ENCODE assay signal across 11 cellular contexts in the genomic region with DNA sequence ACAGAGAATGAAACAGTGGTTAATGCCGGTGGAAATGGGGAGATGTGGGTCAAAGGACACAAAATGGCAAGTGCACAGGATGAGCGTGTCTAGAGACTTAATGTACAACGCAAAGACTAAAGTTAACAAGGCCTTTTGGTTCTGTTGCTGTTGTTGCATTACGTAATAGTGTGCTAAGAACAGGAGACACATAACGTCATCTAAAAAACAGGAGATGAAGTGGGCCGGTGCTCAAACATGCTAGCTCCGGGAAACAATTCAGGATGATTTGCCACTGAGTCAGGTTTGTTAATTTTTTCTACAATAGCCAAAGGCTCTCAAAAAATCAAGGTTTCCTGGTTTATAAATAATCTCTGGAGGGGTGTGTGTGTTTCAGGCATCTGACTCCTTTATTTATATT. TPM values are rescaled to one million over a fixed set of nuclear protein-coding genes. Genes with fewer than 3 reads are reported as not detected.
DNase-seq lines count a peak whose midpoint lies in the region; ATAC-seq and TF ChIP-seq lines count a peak whose summit lies in the region.
"Had no signal": no experiment of that assay in that cellular context is flagged by ENCODE, and none has a peak within 500 bp of the region (broad histone marks: within the 10 kb centered on the region; RNA-seq: fewer than 3 reads in every experiment).

No MANE protein-coding gene starts in this region.

- no peak for TF ChIP-seq CTCF in ascending aorta (IDR thresholded peaks at IDR 0.05)
- TF ChIP-seq CTCF in thoracic aorta (IDR thresholded peaks at IDR 0.05) = no peak

- H3K4me1 Mint-ChIP-seq in T-cell = peaks cover 32 to 49% (median 49%) of the 10 kb centered on the region in 3 donors

- H3K4me1 ChIP-seq in ascending aorta (peaks cover 8 to 51% of the 10 kb centered on the region in 2 donors), thoracic aorta (ENCODE audit: control insufficient read depth in 1 of 2, low read depth in 2 of 2) (peaks cover 32 to 85% of the 10 kb centered on the region in 2 donors)

- ATAC-seq in thoracic aorta (ENCODE audit: insufficient number of reproducible peaks, low FRiP score, low read depth) (peak; percentile 84), GM19035 (IDR thresholded peaks at IDR 0.05; ENCODE audit: unreplicated experiment) (no peak), GM21526 (IDR thresholded peaks at IDR 0.05; ENCODE audit: low FRiP score, unreplicated experiment) (no peak), T-cell (replicated peaks in 1 of 4) (no peak)
- ATAC-seq: GM12878 had no signal

- intact Hi-C loops in ascending aorta (cut with DNase I) = loop anchor here (5.0 kb wide), 1 partner anchor 47 kb away; no protein-coding TSS in a partner anchor

- H3K9me3 ChIP-seq in ascending aorta = no peaks in the 10 kb centered on the region
- H3K9me3 ChIP-seq in thoracic aorta = no peaks in the 10 kb centered on the region

- H3K36me3 ChIP-seq in ascending aorta (no peaks in the 10 kb centered on the region), thoracic aorta (no peaks in the 10 kb centered on the region)

- peak; percentile 56 for DNase-seq in HS-5 (ENCODE audit: low read depth)
- DNase-seq in ascending aorta (ENCODE audit: low spot score in 2 of 2) = peak in 1 of 2 donors; percentile 83
- DNase-seq in hepatic stellate cell (ENCODE audit: low spot score) = peak; percentile 39
- DNase-seq in thoracic aorta (ENCODE audit: low spot score) = no peak
- DNase-seq in T-cell = no peak
- DNase-seq: activated T-cell treated with anti-CD3 and anti-CD28 coated beads, Interleukin-2, amount 50 U/mL, for 48 hours; head of caudate nucleus; KBM-7 had no signal

- H3K4me3 Mint-ChIP-seq in T-cell = no peak overlapping the region

- H3K27me3 ChIP-seq in ascending aorta (no peaks in the 10 kb centered on the region), thoracic aorta (replicated peaks; ENCODE audit: insufficient read depth) (no peaks in the 10 kb centered on the region)

- H3K4me3 ChIP-seq in ascending aorta (no peak overlapping the region), thoracic aorta (peak overlapping the region; percentile 29)
- H3K4me3 ChIP-seq: GM12878 had no signal

- no peaks in the 10 kb centered on the region for H3K27me3 Mint-ChIP-seq in T-cell

- no peaks in the 10 kb centered on the region for H3K9me3 Mint-ChIP-seq in T-cell

- POLR2A ChIA-PET in T-cell (lab: Charles Lee) = no interaction called here

- H3K27ac ChIP-seq in ascending aorta = peak overlapping the region; percentile 71 to 78
- peak overlapping the region; percentile 69 to 78 for H3K27ac ChIP-seq in thoracic aorta

- peaks cover 8% of the 10 kb centered on the region for H3K36me3 Mint-ChIP-seq in T-cell

- H3K27ac Mint-ChIP-seq in T-cell = no peak overlapping the region

- CTCF ChIA-PET in T-cell (lab: Charles Lee) = no interaction called here

RNA-seq across cellular contexts. Expression of a gene that starts 55.5 kb away (rescaled TPM):
- 21.6 TPM for total RNA-seq in ascending aorta
- total RNA-seq in thoracic aorta = 10 to 100 TPM; 41.4 to 58.4 TPM
- 10 to 100 TPM; 24.8 to 36.3 (median 31.3) TPM for total RNA-seq in T-cell

Comparison
In these comparisons a context has a peak if more than half of its experiments do, and no peak if none do; other contexts are left out.
1. DNase-seq: peak in HS-5 (single experiment) and hepatic stellate cell (single experiment); none in thoracic aorta (single experiment) and T-cell (0 of 34).